34 cellular contexts compared by ENCODE assay signal in genomic region chr3:152818027-152818426, GRCh38.
"Had no signal": no experiment of that assay in that cellular context is flagged by ENCODE, and none has a peak within 500 bp of the region (broad histone marks: within the 10 kb centered on the region; RNA-seq: fewer than 3 reads in every experiment).

No MANE protein-coding gene starts in this region.

- H3K27ac Mint-ChIP-seq: activated B cell treated with CpG ODN at 0.5 μM for 24 hours; activated CD8-positive, alpha-beta memory T cell treated with anti-CD3 and anti-CD28 coated beads, Interleukin-2, amount 10 ng/mL, durations not matched to agents 7 days and 5 days; activated CD8-positive, alpha-beta T cell treated with anti-CD3 and anti-CD28 coated beads, Interleukin-2, amount 10 ng/mL, durations not matched to agents 7 days and 5 days; activated naive CD8-positive, alpha-beta T cell; activated T-helper 1 cell treated with anti-CD3 and anti-CD28 coated beads, Interleukin-12 subunit alpha, Interleukin-12 subunit beta, Interleukin-2, Interleukin-4 antibody, amounts not matched to agents 30 ng/mL and 10 ng/mL and 1 ng/mL, durations not matched to agents 14 hours and 24 hours and 36 hours had no signal

- H3K9me3 ChIP-seq: adrenal gland, body of pancreas had no signal

- H3K4me3 Mint-ChIP-seq: activated B cell treated with CpG ODN at 0.5 μM for 24 hours; activated CD8-positive, alpha-beta memory T cell treated with anti-CD3 and anti-CD28 coated beads, Interleukin-2, amount 10 ng/mL, durations not matched to agents 7 days and 5 days; activated CD8-positive, alpha-beta T cell treated with anti-CD3 and anti-CD28 coated beads, Interleukin-2, amount 10 ng/mL, durations not matched to agents 7 days and 5 days; activated naive CD8-positive, alpha-beta T cell; activated T-helper 1 cell treated with anti-CD3 and anti-CD28 coated beads, Interleukin-12 subunit alpha, Interleukin-12 subunit beta, Interleukin-2, Interleukin-4 antibody, amounts not matched to agents 30 ng/mL and 10 ng/mL and 1 ng/mL, durations not matched to agents 14 hours and 24 hours and 36 hours had no signal

- H3K4me1 ChIP-seq: adrenal gland, body of pancreas had no signal

- H3K9me3 Mint-ChIP-seq: activated B cell treated with CpG ODN at 0.5 μM for 24 hours; activated T-helper 1 cell treated with anti-CD3 and anti-CD28 coated beads, Interleukin-12 subunit alpha, Interleukin-12 subunit beta, Interleukin-2, Interleukin-4 antibody, amounts not matched to agents 30 ng/mL and 10 ng/mL and 1 ng/mL, durations not matched to agents 14 hours and 24 hours and 36 hours had no signal

- FAIRE-seq: colon, endometrium, endothelial cell of umbilical vein, frontal cortex had no signal

- ATAC-seq: activated CD4-positive, CD25-positive, alpha-beta regulatory T cell treated with anti-CD3 and anti-CD28 coated beads, Interleukin-2, amount 50 U/mL, for 24 hours; activated CD8-positive, alpha-beta memory T cell treated with anti-CD3 and anti-CD28 coated beads, Interleukin-2, amount 10 ng/mL, durations not matched to agents 7 days and 5 days; activated CD8-positive, alpha-beta T cell treated with anti-CD3 and anti-CD28 coated beads, Interleukin-2, amount 10 ng/mL, durations not matched to agents 7 days and 5 days; body of pancreas; esophagus mucosa had no signal

- H3K4me1 Mint-ChIP-seq: activated B cell treated with CpG ODN at 0.5 μM for 24 hours; activated CD8-positive, alpha-beta memory T cell treated with anti-CD3 and anti-CD28 coated beads, Interleukin-2, amount 10 ng/mL, durations not matched to agents 7 days and 5 days had no signal

- H3K4me3 ChIP-seq: adrenal gland, body of pancreas had no signal

- H3K36me3 ChIP-seq: adrenal gland, WERI-Rb-1 had no signal

- H3K27ac ChIP-seq: adrenal gland, body of pancreas, epithelial cell of prostate, WERI-Rb-1 had no signal

- DNase-seq: activated B cell treated with CpG ODN at 0.5 μM for 24 hours; activated CD4-positive, alpha-beta T cell treated with anti-CD3 and anti-CD28 coated beads for 48 hours; activated CD4-positive, alpha-beta T cell treated with anti-CD3 and anti-CD28 coated beads, Interleukin-2, amount 50 U/mL, for 1 hour; activated CD4-positive, alpha-beta T cell treated with anti-CD3 and anti-CD28 coated beads, Interleukin-2, amount 50 U/mL, for 48 hours; activated CD8-positive, alpha-beta memory T cell treated with anti-CD3 and anti-CD28 coated beads, Interleukin-2, amount 10 ng/mL, durations not matched to agents 7 days and 5 days; activated CD8-positive, alpha-beta memory T cell treated with anti-CD3 and anti-CD28 coated beads, Interleukin-2, amount 50 U/mL, for 4 hours; activated CD8-positive, alpha-beta T cell treated with anti-CD3 and anti-CD28 coated beads, Interleukin-2, amount 10 ng/mL, durations not matched to agents 7 days and 5 days; activated gamma-delta T cell; activated naive CD4-positive, alpha-beta T cell treated with anti-CD3 and anti-CD28 coated beads, Interleukin-2, amount 50 U/mL, for 16 hours; activated naive CD4-positive, alpha-beta T cell treated with Interleukin-2 at 50 U/mL for 16 hours; activated T-cell treated with anti-CD3 and anti-CD28 coated beads, Interleukin-2, amount 50 U/mL, for 1 hour; activated T-cell treated with anti-CD3 and anti-CD28 coated beads, Interleukin-2, amount 50 U/mL, for 48 hours; adrenal gland; amygdala; aorta; body of pancreas; caudate nucleus; cortex of kidney; dermis blood vessel endothelial cell; effector CD4-positive, alpha-beta T cell; foreskin fibroblast; head of caudate nucleus; hippocampal formation; T-helper 2 cell; WERI-Rb-1 had no signal

- H3K36me3 Mint-ChIP-seq: activated CD8-positive, alpha-beta memory T cell treated with anti-CD3 and anti-CD28 coated beads, Interleukin-2, amount 10 ng/mL, durations not matched to agents 7 days and 5 days; activated naive CD8-positive, alpha-beta T cell had no signal

- H3K27me3 ChIP-seq: adrenal gland, body of pancreas had no signal

- H3K27me3 Mint-ChIP-seq: activated CD8-positive, alpha-beta memory T cell treated with anti-CD3 and anti-CD28 coated beads, Interleukin-2, amount 10 ng/mL, durations not matched to agents 7 days and 5 days; activated naive CD8-positive, alpha-beta T cell had no signal
